10 cellular contexts compared by ENCODE assay signal in genomic region chr16:10387378-10387681, GRCh38. TPM values are rescaled to one million over a fixed set of nuclear protein-coding genes. Genes with fewer than 3 reads are reported as not detected.
DNase-seq lines count a peak whose midpoint lies in the region; ATAC-seq and TF ChIP-seq lines count a peak whose summit lies in the region.
"Had no signal": no experiment of that assay in that cellular context is flagged by ENCODE, and none has a peak within 500 bp of the region (broad histone marks: within the 10 kb centered on the region; RNA-seq: fewer than 3 reads in every experiment).

No MANE protein-coding gene starts in this region.

- WGBS in stomach, 5 donors = 40 to 60% (median 57%) methylated on average over 2 of the region's 2 CpGs

- CTCF ChIA-PET in activated naive CD4-positive, alpha-beta T cell treated with anti-CD3 and anti-CD28 coated beads, Interleukin-2, amount 10 ng/mL, durations not matched to agents 7 days and 5 days (lab: Charles Lee) = no interaction called here
- CTCF ChIA-PET in activated CD8-positive, alpha-beta T cell treated with anti-CD3 and anti-CD28 coated beads for 36 hours (lab: Charles Lee) = no interaction called here

- no peak for DNase-seq in activated naive CD4-positive, alpha-beta T cell treated with anti-CD3 and anti-CD28 coated beads, Interleukin-2, amount 10 ng/mL, durations not matched to agents 7 days and 5 days
- DNase-seq in activated naive CD4-positive, alpha-beta T cell (lab: John Stamatoyannopoulos, UW) = no peak
- no peak for DNase-seq in activated CD8-positive, alpha-beta T cell treated with anti-CD3 and anti-CD28 coated beads for 36 hours
- no peak for DNase-seq in stomach
- no peak for DNase-seq in vagina (ENCODE audit: extremely low spot score in 2 of 2)
- no peak for DNase-seq in activated CD4-positive, CD25-positive, alpha-beta regulatory T cell (lab: John Stamatoyannopoulos, UW)
- DNase-seq in NCI-H2081 (lab: John Stamatoyannopoulos, UW) = no peak
- DNase-seq: activated effector memory CD4-positive, alpha-beta T cell treated with Interleukin-2 at 50 U/mL for 16 hours; C1 segment of cervical spinal cord had no signal

- H3K27ac Mint-ChIP-seq in activated naive CD4-positive, alpha-beta T cell treated with anti-CD3 and anti-CD28 coated beads, Interleukin-2, amount 10 ng/mL, durations not matched to agents 7 days and 5 days = peak overlapping the region; percentile 97
- H3K27ac Mint-ChIP-seq in activated CD8-positive, alpha-beta T cell treated with anti-CD3 and anti-CD28 coated beads for 36 hours = peak overlapping the region; percentile 98

- POLR2A ChIA-PET in activated CD8-positive, alpha-beta T cell treated with anti-CD3 and anti-CD28 coated beads for 36 hours (lab: Charles Lee) = no interaction called here

- H3K9me3 ChIP-seq in iPS-15b (ENCODE audit: control insufficient read depth, insufficient read depth, low read length) (no peaks in the 10 kb centered on the region), stomach (no peaks in the 10 kb centered on the region), vagina (no peaks in the 10 kb centered on the region)

- H3K4me3 ChIP-seq in iPS-15b (ENCODE audit: low read depth, low read length) (peak overlapping the region; percentile 89), stomach (peak overlapping the region in 3 of 4 donors; percentile 52 to 67 (median 56)), vagina (peak overlapping the region in 1 of 2 donors; percentile 58)

- peaks cover 6% of the 10 kb centered on the region for H3K9me3 Mint-ChIP-seq in activated naive CD4-positive, alpha-beta T cell treated with anti-CD3 and anti-CD28 coated beads, Interleukin-2, amount 10 ng/mL, durations not matched to agents 7 days and 5 days
- peaks cover 8% of the 10 kb centered on the region for H3K9me3 Mint-ChIP-seq in activated CD8-positive, alpha-beta T cell treated with anti-CD3 and anti-CD28 coated beads for 36 hours

- ATAC-seq in activated CD8-positive, alpha-beta T cell treated with anti-CD3 and anti-CD28 coated beads for 36 hours = no peak

- H3K27ac ChIP-seq in stomach (no peak overlapping the region), vagina (no peak overlapping the region)

- intact Hi-C loops in activated CD8-positive, alpha-beta T cell treated with anti-CD3 and anti-CD28 coated beads for 36 hours (cut with micrococcal nuclease) = no loop called here
- intact Hi-C loops in stomach (cut with DNase I; ENCODE audit: low total_unique reads) (no loop called here), vagina (cut with DNase I) (no loop called here)

- H3K9ac ChIP-seq in iPS-15b (ENCODE audit: low read depth, low read length) = no peak overlapping the region

- H3K4me1 Mint-ChIP-seq in activated naive CD4-positive, alpha-beta T cell treated with anti-CD3 and anti-CD28 coated beads, Interleukin-2, amount 10 ng/mL, durations not matched to agents 7 days and 5 days = peaks cover 44% of the 10 kb centered on the region
- H3K4me1 Mint-ChIP-seq in activated CD8-positive, alpha-beta T cell treated with anti-CD3 and anti-CD28 coated beads for 36 hours (ENCODE audit: low read depth) = peaks cover 46% of the 10 kb centered on the region

- H3K4me3 Mint-ChIP-seq in activated naive CD4-positive, alpha-beta T cell treated with anti-CD3 and anti-CD28 coated beads, Interleukin-2, amount 10 ng/mL, durations not matched to agents 7 days and 5 days = peak overlapping the region; percentile 95
- H3K4me3 Mint-ChIP-seq in activated CD8-positive, alpha-beta T cell treated with anti-CD3 and anti-CD28 coated beads for 36 hours = peak overlapping the region; percentile 88

- no peak for TF ChIP-seq CTCF in activated CD8-positive, alpha-beta T cell treated with anti-CD3 and anti-CD28 coated beads for 36 hours (IDR thresholded peaks at IDR 0.05)
- TF ChIP-seq CTCF in stomach (IDR thresholded peaks at IDR 0.05) (no peak), vagina (IDR thresholded peaks at IDR 0.05) (no peak)

- H3K27me3 Mint-ChIP-seq in activated naive CD4-positive, alpha-beta T cell treated with anti-CD3 and anti-CD28 coated beads, Interleukin-2, amount 10 ng/mL, durations not matched to agents 7 days and 5 days = peaks cover 3% of the 10 kb centered on the region
- H3K27me3 Mint-ChIP-seq in activated CD8-positive, alpha-beta T cell treated with anti-CD3 and anti-CD28 coated beads for 36 hours = no peaks in the 10 kb centered on the region

- no peaks in the 10 kb centered on the region for H3K36me3 ChIP-seq in iPS-15b (ENCODE audit: control insufficient read depth, insufficient read depth, low read length)
- no peaks in the 10 kb centered on the region for H3K36me3 ChIP-seq in stomach
- H3K36me3 ChIP-seq in vagina = no peaks in the 10 kb centered on the region

- H3K4me1 ChIP-seq in iPS-15b (ENCODE audit: control insufficient read depth, insufficient read depth, low read length) = peaks cover 6% of the 10 kb centered on the region
- H3K4me1 ChIP-seq in stomach = peaks cover 0 to 12% (median 5%) of the 10 kb centered on the region in 4 donors
- peaks cover 5% of the 10 kb centered on the region for H3K4me1 ChIP-seq in vagina

- H3K27me3 ChIP-seq in iPS-15b (ENCODE audit: control insufficient read depth, insufficient read depth, low read length) (no peaks in the 10 kb centered on the region), stomach (peaks cover 0 to 6% (median 0%) of the 10 kb centered on the region in 3 donors), vagina (no peaks in the 10 kb centered on the region)

- peaks cover 45% of the 10 kb centered on the region for H3K36me3 Mint-ChIP-seq in activated naive CD4-positive, alpha-beta T cell treated with anti-CD3 and anti-CD28 coated beads, Interleukin-2, amount 10 ng/mL, durations not matched to agents 7 days and 5 days
- peaks cover 48% of the 10 kb centered on the region for H3K36me3 Mint-ChIP-seq in activated CD8-positive, alpha-beta T cell treated with anti-CD3 and anti-CD28 coated beads for 36 hours (ENCODE audit: low read depth)

- TF ChIP-seq POLR2A in stomach (IDR thresholded peaks at IDR 0.05) (no peak), vagina (IDR thresholded peaks at IDR 0.05) (no peak)

- no peak for TF ChIP-seq EP300 in stomach (IDR thresholded peaks at IDR 0.05)

RNA-seq across cellular contexts. Expression of gene ATF7IP2, which starts 1.5 kb away (rescaled TPM):
- 10 to 100 TPM; 25.8 to 27.0 TPM for total RNA-seq in activated CD8-positive, alpha-beta T cell treated with anti-CD3 and anti-CD28 coated beads for 36 hours
- total RNA-seq in stomach = 10 to 100 TPM in 4 of 5 donors, 1 to 10 TPM in 1; 4.5 to 59.7 (median 45.5) TPM
- polyA plus RNA-seq in stomach = 10 to 100 TPM; 22.2 to 31.2 (median 29.5) TPM
- 5.4 TPM for total RNA-seq in vagina
